In genomic region chr5:177403194-177403825, GRCh38 we compare ENCODE assay signal across 6 cellular contexts. TPM values are rescaled to one million over a fixed set of nuclear protein-coding genes. Genes with fewer than 3 reads are reported as not detected.
DNase-seq lines count a peak whose midpoint lies in the region; ATAC-seq and TF ChIP-seq lines count a peak whose summit lies in the region.

No MANE protein-coding gene starts in this region.

- no peak overlapping the region for H3K4me3 ChIP-seq in aorta (ENCODE audit: low read length in 2 of 2)

- no peaks in the 10 kb centered on the region for H3K9me3 Mint-ChIP-seq in activated CD8-positive, alpha-beta memory T cell treated with anti-CD3 and anti-CD28 coated beads, Interleukin-2, amount 10 ng/mL, durations not matched to agents 7 days and 5 days (ENCODE audit: low read depth)

- peaks cover 37% of the 10 kb centered on the region for H3K4me1 Mint-ChIP-seq in activated CD8-positive, alpha-beta memory T cell treated with anti-CD3 and anti-CD28 coated beads, Interleukin-2, amount 10 ng/mL, durations not matched to agents 7 days and 5 days

- no peaks in the 10 kb centered on the region for H3K9me3 ChIP-seq in aorta (ENCODE audit: control insufficient read depth, low read length)

- peak; percentile 68 for DNase-seq in activated CD8-positive, alpha-beta memory T cell treated with anti-CD3 and anti-CD28 coated beads, Interleukin-2, amount 10 ng/mL, durations not matched to agents 7 days and 5 days
- DNase-seq in iPS-NIHi11 (ENCODE audit: low spot score): peak; percentile 50
- no peak for DNase-seq in aorta
- DNase-seq in 8988T: no peak

- no peak overlapping the region for H3K27ac ChIP-seq in aorta (ENCODE audit: low read depth in 1 of 2, low read length in 2 of 2)

- peaks cover 23% of the 10 kb centered on the region for H3K27me3 Mint-ChIP-seq in activated CD8-positive, alpha-beta memory T cell treated with anti-CD3 and anti-CD28 coated beads, Interleukin-2, amount 10 ng/mL, durations not matched to agents 7 days and 5 days

- WGBS in aorta, 2 donors: 2% methylated on average over 46 to 60 of the region's 60 CpGs

- CTCF ChIA-PET in activated CD8-positive, alpha-beta memory T cell treated with anti-CD3 and anti-CD28 coated beads, Interleukin-2, amount 10 ng/mL, durations not matched to agents 7 days and 5 days (lab: Charles Lee): interaction anchor here (0.5 to 18.7 kb wide), 28 partner anchors 11 to 291 kb away, joined by 3 to 717 read pairs (median 12); partner anchors contain the start of genes GRK6, LMAN2, MXD3 and PDLIM7

- intact Hi-C loops in aorta (cut with DNase I): no loop called here

- peak overlapping the region; percentile 64 for H3K4me3 Mint-ChIP-seq in activated CD8-positive, alpha-beta memory T cell treated with anti-CD3 and anti-CD28 coated beads, Interleukin-2, amount 10 ng/mL, durations not matched to agents 7 days and 5 days

- no peaks in the 10 kb centered on the region for H3K36me3 Mint-ChIP-seq in activated CD8-positive, alpha-beta memory T cell treated with anti-CD3 and anti-CD28 coated beads, Interleukin-2, amount 10 ng/mL, durations not matched to agents 7 days and 5 days

- H3K4me1 ChIP-seq in aorta (ENCODE audit: control insufficient read depth in 1 of 2, insufficient read depth in 2 of 2, low read length in 2 of 2): no peaks in the 10 kb centered on the region

- ATAC-seq in HG03354 (IDR thresholded peaks at IDR 0.05; ENCODE audit: poor library complexity, severe bottlenecking, unreplicated experiment) (peak; percentile 33), aorta (ENCODE audit: low FRiP score) (peak; percentile 3)
- peak; percentile 24 for ATAC-seq in activated CD8-positive, alpha-beta memory T cell treated with anti-CD3 and anti-CD28 coated beads, Interleukin-2, amount 10 ng/mL, durations not matched to agents 7 days and 5 days

- peaks cover 0 to 3% of the 10 kb centered on the region in 2 donors for H3K27me3 ChIP-seq in aorta (ENCODE audit: control insufficient read depth in 1 of 2, insufficient read depth in 2 of 2, low read length in 1 of 2)

- no peak overlapping the region for H3K27ac Mint-ChIP-seq in activated CD8-positive, alpha-beta memory T cell treated with anti-CD3 and anti-CD28 coated beads, Interleukin-2, amount 10 ng/mL, durations not matched to agents 7 days and 5 days

- in situ Hi-C loops in GM18951 (cut with MboI; ENCODE audit: low sequenced_read_pairs, unreplicated experiment): no loop called here

- no peaks in the 10 kb centered on the region for H3K36me3 ChIP-seq in aorta (ENCODE audit: control insufficient read depth in 1 of 2, insufficient read depth in 2 of 2, low read length in 1 of 2)

- peak; percentile 17 for TF ChIP-seq POLR2A in GM18951 (IDR thresholded peaks at IDR 0.05; ENCODE audit: extremely low read depth, insufficient read depth, insufficient read length)

RNA-seq across cellular contexts. Expression of gene PFN3, which starts 2.8 kb away (rescaled TPM):
- not detected for total RNA-seq in activated CD8-positive, alpha-beta memory T cell treated with anti-CD3 and anti-CD28 coated beads, Interleukin-2, amount 10 ng/mL, durations not matched to agents 7 days and 5 days
- not detected for total RNA-seq in aorta
- not detected for polyA plus RNA-seq in aorta

RNA-seq across cellular contexts. Expression of gene F12, which starts 6.1 kb away (rescaled TPM):
- total RNA-seq in activated CD8-positive, alpha-beta memory T cell treated with anti-CD3 and anti-CD28 coated beads, Interleukin-2, amount 10 ng/mL, durations not matched to agents 7 days and 5 days: 1 to 10 TPM; 1.3 to 2.2 TPM
- under 1 TPM; 0.23 to 0.33 TPM for total RNA-seq in aorta
- polyA plus RNA-seq in aorta: 1 to 10 TPM in 1 of 2 donors, not detected in 1; 1.8 TPM

RNA-seq across cellular contexts. Expression of gene SLC34A1, which starts 19.1 kb away (rescaled TPM):
- total RNA-seq in activated CD8-positive, alpha-beta memory T cell treated with anti-CD3 and anti-CD28 coated beads, Interleukin-2, amount 10 ng/mL, durations not matched to agents 7 days and 5 days: under 1 TPM; 0.19 to 0.85 TPM
- not detected for total RNA-seq in aorta
- polyA plus RNA-seq in aorta: not detected

RNA-seq across cellular contexts. Expression of gene GRK6, which starts 23.2 kb away (rescaled TPM):
- total RNA-seq in activated CD8-positive, alpha-beta memory T cell treated with anti-CD3 and anti-CD28 coated beads, Interleukin-2, amount 10 ng/mL, durations not matched to agents 7 days and 5 days: 100 to 1,000 TPM; 112 to 159 TPM
- 10 to 100 TPM; 26.8 to 27.6 TPM for total RNA-seq in aorta
- 10 to 100 TPM; 13.0 to 14.1 TPM for polyA plus RNA-seq in aorta

RNA-seq across cellular contexts. Expression of gene PRR7, which starts 43.3 kb away (rescaled TPM):
- 1 to 10 TPM; 3.1 to 5.3 TPM for total RNA-seq in activated CD8-positive, alpha-beta memory T cell treated with anti-CD3 and anti-CD28 coated beads, Interleukin-2, amount 10 ng/mL, durations not matched to agents 7 days and 5 days
- total RNA-seq in aorta: 1 to 10 TPM; 1.9 to 2.0 TPM
- under 1 TPM in 1 of 2 donors, not detected in 1; 0.74 TPM for polyA plus RNA-seq in aorta

Comparison
In these comparisons a context has a peak if more than half of its experiments do, and no peak if none do; other contexts are left out.
1. DNase-seq: peak in activated CD8-positive, alpha-beta memory T cell treated with anti-CD3 and anti-CD28 coated beads, Interleukin-2, amount 10 ng/mL, durations not matched to agents 7 days and 5 days (single experiment) and iPS-NIHi11 (single experiment); none in aorta (0 of 2) and 8988T (single experiment).
2. Peak in every context shown above with its lines, with median percentiles within 50 percentile points of each other: ATAC-seq.